In genomic region chr20:13221313-13221672, GRCh38 we compare ENCODE assay signal across 1 cellular context.
TF ChIP-seq lines count a peak whose summit lies in the region.

No MANE protein-coding gene starts in this region.

TF ChIP-seq in IMR-90, 13 proteins besides CTCF, POLR2A, EP300 and RAD21 (continued from another document):
- TF ChIP-seq USF2 (IDR thresholded peaks at IDR 0.05; ENCODE audit: low read depth, low read length) = no peak
- no peak for TF ChIP-seq NFE2L2 (IDR thresholded peaks at IDR 0.05; ENCODE audit: low read depth, low read length)
- TF ChIP-seq MAZ (IDR thresholded peaks at IDR 0.05; ENCODE audit: borderline replicate concordance, low read depth, low read length) = no peak
- TF ChIP-seq RFX5 (IDR thresholded peaks at IDR 0.05; ENCODE audit: low read depth, low read length) = no peak
- TF ChIP-seq RCOR1 (IDR thresholded peaks at IDR 0.05; ENCODE audit: insufficient replicate concordance, low read length) = no peak
- TF ChIP-seq SMC3 (IDR thresholded peaks at IDR 0.05; ENCODE audit: low read depth, low read length) = no peak
- no peak for TF ChIP-seq MXI1 (IDR thresholded peaks at IDR 0.05; ENCODE audit: borderline replicate concordance, low read depth, low read length)
- TF ChIP-seq MAFK (IDR thresholded peaks at IDR 0.05; ENCODE audit: low read depth, low read length) = no peak
- no peak for TF ChIP-seq CHD1 (IDR thresholded peaks at IDR 0.05; ENCODE audit: low read depth, low read length)
